ENCODE assay signal across 22 cellular contexts in the genomic region with DNA sequence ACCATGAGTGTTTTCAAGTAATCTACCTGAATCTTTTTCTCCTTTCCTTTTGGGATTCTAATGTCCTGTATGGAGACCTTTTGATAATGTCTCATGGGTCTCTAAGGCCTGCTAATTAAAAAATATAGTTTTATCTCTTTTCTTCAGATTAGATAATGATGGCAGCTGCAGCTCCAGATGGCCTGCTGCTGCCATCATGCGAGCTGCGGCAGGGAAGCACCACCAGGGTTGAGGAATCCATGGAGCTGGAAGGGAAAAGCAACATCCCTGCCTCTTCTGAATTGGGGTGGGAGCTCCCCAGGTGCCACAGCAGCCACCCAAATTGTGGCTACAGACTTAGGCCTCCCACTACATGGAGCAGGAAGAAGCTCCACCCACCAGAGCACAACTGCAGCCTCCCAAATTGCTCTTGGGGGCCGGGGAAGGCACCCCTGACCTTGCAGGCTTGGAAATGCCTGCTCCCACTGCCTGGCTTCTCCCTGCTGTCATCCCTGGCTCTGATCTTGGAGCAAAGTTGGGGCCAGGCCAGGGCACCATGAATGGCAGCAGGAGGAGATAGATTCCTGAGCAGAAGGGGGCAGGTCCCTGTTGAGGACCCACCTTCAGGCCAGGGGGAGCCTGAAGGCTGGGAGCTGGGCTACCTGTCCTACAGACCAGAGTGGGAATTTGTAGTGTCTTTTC.
A peak's percentile ranks its signal among the peaks of the same experiment; 100 is the strongest.
DNase-seq lines count a peak whose midpoint lies in the region; ATAC-seq, FAIRE-seq and TF ChIP-seq lines count a peak whose summit lies in the region.
"Had no signal": no experiment of that assay in that cellular context is flagged by ENCODE, and none has a peak within 500 bp of the region (broad histone marks: within the 10 kb centered on the region; RNA-seq: fewer than 3 reads in every experiment).

No MANE protein-coding gene starts in this region.

- H3K36me3 ChIP-seq in HepG2 (replicated peaks in 1 of 2; ENCODE audit: control insufficient read depth in 1 of 2, insufficient read depth in 2 of 2, low read length in 2 of 2) (no peaks in the 10 kb centered on the region), right lobe of liver (no peaks in the 10 kb centered on the region), trophoblast cell (ENCODE audit: control insufficient read depth in 1 of 2, insufficient read depth in 2 of 2, low read length in 2 of 2) (no peaks in the 10 kb centered on the region)
- H3K36me3 ChIP-seq: HAP-1 had no signal

- intact Hi-C loops in HepG2 (cut with micrococcal nuclease; ENCODE audit: unreplicated experiment) (no loop called here), right lobe of liver (cut with DNase I) (no loop called here)

- H3K27ac ChIP-seq in HepG2 (ENCODE audit: extremely low read length, insufficient read depth, low read length) (no peak overlapping the region), right lobe of liver (no peak overlapping the region), trophoblast cell (ENCODE audit: low read depth, low read length) (no peak overlapping the region)
- H3K27ac ChIP-seq: HL-60 had no signal

- H3K18ac ChIP-seq in trophoblast cell (ENCODE audit: low read length) = no peak overlapping the region

- H2BK12ac ChIP-seq in trophoblast cell (ENCODE audit: low read length) = peak overlapping the region; percentile 62

- H4K20me1 ChIP-seq in HepG2 (ENCODE audit: insufficient read depth, low read length) = no peaks in the 10 kb centered on the region

- H3K27me3 Mint-ChIP-seq in activated CD4-positive, alpha-beta memory T cell treated with anti-CD3 and anti-CD28 coated beads, Interleukin-2, amount 10 ng/mL, durations not matched to agents 7 days and 5 days = peaks cover 19% of the 10 kb centered on the region

- H2AFZ ChIP-seq in HepG2 (ENCODE audit: low read length) (no peak overlapping the region), trophoblast cell (ENCODE audit: insufficient read depth, low read length, poor library complexity) (no peak overlapping the region)

- POLR2A ChIA-PET in HepG2 (lab: Yijun Ruan, JAX) = no interaction called here
- POLR2A ChIA-PET in activated CD4-positive, alpha-beta memory T cell treated with anti-CD3 and anti-CD28 coated beads, Interleukin-2, amount 10 ng/mL, durations not matched to agents 7 days and 5 days (lab: Charles Lee) = no interaction called here

- TF ChIP-seq CTCF in HepG2 (CRISPR knock-in tag; IDR thresholded peaks at IDR 0.05) (peak; percentile 18; the same call in 1 of the 2 replicates), right lobe of liver (IDR thresholded peaks at IDR 0.05) (no peak), LNCaP clone FGC (IDR thresholded peaks at IDR 0.05; ENCODE audit: control insufficient read depth, extremely low read depth, insufficient read depth) (peak; percentile 35), fibroblast of villous mesenchyme (IDR thresholded peaks at IDR 0.05; ENCODE audit: insufficient read depth, low read depth, low read length) (peak; percentile 14)

- ATAC-seq in HepG2 (no peak), right lobe of liver (no peak), HG02798 (IDR thresholded peaks at IDR 0.05; ENCODE audit: poor library complexity, unreplicated experiment) (no peak), HG03159 (IDR thresholded peaks at IDR 0.05; ENCODE audit: unreplicated experiment) (no peak)

- H3K79me1 ChIP-seq in trophoblast cell (ENCODE audit: low read length) = no peaks in the 10 kb centered on the region

- no peak for TF ChIP-seq EP300 in HepG2 (IDR thresholded peaks at IDR 0.05; ENCODE audit: low read depth in 2 of 2, low read length in 2 of 2)
- TF ChIP-seq EP300 in HepG2 (CRISPR knock-in tag; IDR thresholded peaks at IDR 0.05; ENCODE audit: borderline replicate concordance) = no peak

- TF ChIP-seq RAD21 in HepG2 (CRISPR knock-in tag; IDR thresholded peaks at IDR 0.05) = no peak

- H3K9ac ChIP-seq in HepG2 (ENCODE audit: insufficient read depth, low read depth, low read length) (no peak overlapping the region), trophoblast cell (ENCODE audit: low read length) (no peak overlapping the region)

- H3K27ac Mint-ChIP-seq in activated CD4-positive, alpha-beta memory T cell treated with anti-CD3 and anti-CD28 coated beads, Interleukin-2, amount 10 ng/mL, durations not matched to agents 7 days and 5 days = no peak overlapping the region
- H3K27ac Mint-ChIP-seq: B cell; CD8-positive, alpha-beta memory T cell had no signal

- H3K27me3 ChIP-seq in HepG2 (ENCODE audit: control insufficient read depth in 1 of 2, insufficient read depth in 2 of 2, low read length in 2 of 2) (peaks cover 0 to 4% of the 10 kb centered on the region in 2 experiments; a peak in 1 of 5 replicates), right lobe of liver (no peaks in the 10 kb centered on the region), trophoblast cell (ENCODE audit: insufficient read depth, low read length) (no peaks in the 10 kb centered on the region)

- CTCF ChIA-PET in HepG2 (lab: Yijun Ruan, JAX; ENCODE audit: low intra/inter-chr PET ratio, low total read pairs) = no interaction called here
- CTCF ChIA-PET in activated CD4-positive, alpha-beta memory T cell treated with anti-CD3 and anti-CD28 coated beads, Interleukin-2, amount 10 ng/mL, durations not matched to agents 7 days and 5 days (lab: Charles Lee) = no interaction called here

- no peak for FAIRE-seq in HepG2 (lab: Jason Lieb, UNC)
- FAIRE-seq: A204.1, G401.6, GM12891, GM19239, H1 had no signal

- H3K4me2 ChIP-seq in HepG2 (ENCODE audit: low read depth, low read length) (no peak overlapping the region), trophoblast cell (ENCODE audit: low read length) (no peak overlapping the region)

- no peak overlapping the region for H2BK120ac ChIP-seq in trophoblast cell (ENCODE audit: insufficient read depth, low read length, poor library complexity)

- H3K4me3 Mint-ChIP-seq in activated CD4-positive, alpha-beta memory T cell treated with anti-CD3 and anti-CD28 coated beads, Interleukin-2, amount 10 ng/mL, durations not matched to agents 7 days and 5 days = no peak overlapping the region
- H3K4me3 Mint-ChIP-seq: B cell; CD8-positive, alpha-beta memory T cell had no signal

- 83% methylated on average over 2 of the region's 3 CpGs for WGBS in HepG2 (ENCODE audit: low lambda C conversion rate)
- WGBS in right lobe of liver (ENCODE audit: insufficient coverage, low coverage, low lambda C conversion rate, missing lambda C conversion rate) = 80% methylated on average over 1 of the region's 3 CpGs
- WGBS in trophoblast cell (ENCODE audit: extremely low coverage, insufficient coverage, insufficient read length) = no CpG with 5 or more reads among the region's 3 CpGs

- no peak overlapping the region for H4K8ac ChIP-seq in trophoblast cell (ENCODE audit: low read depth, low read length)

- H3K4me3 ChIP-seq in HepG2 (replicated peaks in 1 of 3; ENCODE audit: insufficient read depth in 1 of 3, low read depth in 2 of 3, low read length in 3 of 3) (no peak overlapping the region), right lobe of liver (no peak overlapping the region), LNCaP clone FGC (ENCODE audit: low read depth, low read length) (no peak overlapping the region), fibroblast of villous mesenchyme (ENCODE audit: low read depth, low read length) (no peak overlapping the region), trophoblast cell (ENCODE audit: low read depth, low read length) (no peak overlapping the region)
- H3K4me3 ChIP-seq: HAP-1 had no signal

- no peak overlapping the region for H2AK5ac ChIP-seq in trophoblast cell (ENCODE audit: low read length)

- H3K4me1 ChIP-seq in HepG2 (ENCODE audit: insufficient read depth, low read length) = no peaks in the 10 kb centered on the region
- H3K4me1 ChIP-seq in right lobe of liver = no peaks in the 10 kb centered on the region
- H3K4me1 ChIP-seq in trophoblast cell (ENCODE audit: control insufficient read depth in 1 of 2, insufficient read depth in 2 of 2, low read length in 2 of 2) = peaks cover 3% of the 10 kb centered on the region in 2 experiments
- H3K4me1 ChIP-seq: Caco-2 had no signal

- in situ Hi-C loops in HepG2 (cut with HindIII; ENCODE audit: extremely low pct_ligation_motif_present, low pct_unique_long_range_greater_than_20kb) = no loop called here

- H2BK5ac ChIP-seq in trophoblast cell (ENCODE audit: low read depth, low read length, poor library complexity) = no peak overlapping the region

- H4K91ac ChIP-seq in trophoblast cell (ENCODE audit: low read depth, low read length) = no peak overlapping the region

- H3K9me3 ChIP-seq in HepG2 (ENCODE audit: low read length) (no peaks in the 10 kb centered on the region), right lobe of liver (no peaks in the 10 kb centered on the region), trophoblast cell (ENCODE audit: insufficient read depth, low read depth, low read length) (peaks cover 3% of the 10 kb centered on the region)
- H3K9me3 ChIP-seq: Caco-2, HAP-1 had no signal

- H3K79me2 ChIP-seq in HepG2 (ENCODE audit: insufficient read depth, low read length) = no peaks in the 10 kb centered on the region
- no peaks in the 10 kb centered on the region for H3K79me2 ChIP-seq in trophoblast cell (ENCODE audit: control insufficient read depth, insufficient read depth, low read length, poor library complexity)

- no TSS peak for BruUV-seq in HepG2 (replicated peaks; lab: Mats Ljungman, UMichigan)

- DNase-seq in HepG2 (ENCODE audit: low spot score) (no peak), right lobe of liver (no peak), LNCaP clone FGC (ENCODE audit: low read depth) (no peak), fibroblast of villous mesenchyme (ENCODE audit: low read depth) (no peak), trophoblast cell (no peak)
- no peak for DNase-seq in activated CD4-positive, alpha-beta memory T cell treated with anti-CD3 and anti-CD28 coated beads, Interleukin-2, amount 10 ng/mL, durations not matched to agents 7 days and 5 days
- DNase-seq: Caco-2; CD8-positive, alpha-beta memory T cell; DMS153; DMS79 treated with DMSO at 0.1 percent for 48 hours; EL; KBM-7 had no signal

- TF ChIP-seq POLR2A in HepG2 (IDR thresholded peaks at IDR 0.05; ENCODE audit: insufficient read depth in 1 of 2, low read depth in 2 of 2, low read length in 2 of 2) (no peak), right lobe of liver (IDR thresholded peaks at IDR 0.05) (no peak)

- H3K9me3 Mint-ChIP-seq in activated CD4-positive, alpha-beta memory T cell treated with anti-CD3 and anti-CD28 coated beads, Interleukin-2, amount 10 ng/mL, durations not matched to agents 7 days and 5 days = no peaks in the 10 kb centered on the region
- H3K9me3 Mint-ChIP-seq: CD8-positive, alpha-beta memory T cell had no signal

- no peaks in the 10 kb centered on the region for H3K4me1 Mint-ChIP-seq in activated CD4-positive, alpha-beta memory T cell treated with anti-CD3 and anti-CD28 coated beads, Interleukin-2, amount 10 ng/mL, durations not matched to agents 7 days and 5 days
- H3K4me1 Mint-ChIP-seq: CD8-positive, alpha-beta memory T cell had no signal

- no peak overlapping the region for H3K4ac ChIP-seq in trophoblast cell (ENCODE audit: low read depth, low read length)

- no peak overlapping the region for H4K12ac ChIP-seq in trophoblast cell (ENCODE audit: low read depth, low read length)

- no peak overlapping the region for H3K14ac ChIP-seq in trophoblast cell (ENCODE audit: low read length)

- no peak overlapping the region for H3K23ac ChIP-seq in trophoblast cell (ENCODE audit: low read length)

- no peaks in the 10 kb centered on the region for H3K36me3 Mint-ChIP-seq in activated CD4-positive, alpha-beta memory T cell treated with anti-CD3 and anti-CD28 coated beads, Interleukin-2, amount 10 ng/mL, durations not matched to agents 7 days and 5 days (ENCODE audit: low read depth)
- H3K36me3 Mint-ChIP-seq: CD8-positive, alpha-beta memory T cell had no signal

Comparison
In these comparisons a context has a peak if more than half of its experiments do, and no peak if none do; other contexts are left out.
1. CTCF ChIP-seq: peak in HepG2 (single experiment), LNCaP clone FGC (single experiment) and fibroblast of villous mesenchyme (single experiment); none in right lobe of liver (0 of 4).